ENCODE assay signal across 12 cellular contexts in the genomic region with DNA sequence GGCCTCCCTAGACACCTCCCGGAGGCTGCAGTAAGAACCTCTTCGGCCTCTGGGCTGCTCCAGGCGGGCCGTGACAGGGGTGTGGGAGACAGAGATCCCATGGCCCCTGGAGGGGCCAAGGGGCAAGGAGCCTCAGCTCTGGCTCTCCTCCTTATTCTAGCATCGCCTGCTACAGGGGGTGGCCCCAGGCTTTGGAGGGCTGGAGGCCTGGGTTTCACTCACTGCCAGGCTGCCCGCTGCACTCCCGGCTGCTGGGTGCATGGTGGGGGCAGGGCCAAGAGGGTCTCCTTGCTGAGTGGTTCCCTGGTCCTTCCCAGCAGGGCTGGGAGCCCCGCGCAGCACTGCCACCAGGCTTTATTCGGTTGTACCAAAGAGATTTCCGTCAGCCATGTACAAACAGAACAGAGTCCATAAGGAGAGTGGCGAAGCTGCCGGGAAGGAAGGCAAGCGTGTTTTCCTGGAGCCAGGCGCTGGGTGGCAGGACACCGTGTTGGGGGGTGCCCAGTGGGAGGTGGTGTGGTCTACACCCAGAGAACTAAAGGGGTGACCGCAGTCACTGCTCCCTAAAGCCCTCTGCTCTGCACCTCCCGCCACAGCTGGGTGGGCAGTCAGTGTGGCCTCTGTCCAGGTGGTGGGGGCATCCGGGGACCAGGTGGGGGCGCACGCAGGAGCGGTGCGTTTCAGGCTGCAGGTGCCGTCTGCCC. TPM values are rescaled to one million over a fixed set of nuclear protein-coding genes. Genes with fewer than 3 reads are reported as not detected.
DNase-seq lines count a peak whose midpoint lies in the region; TF ChIP-seq lines count a peak whose summit lies in the region.
"Had no signal": no experiment of that assay in that cellular context is flagged by ENCODE, and none has a peak within 500 bp of the region (broad histone marks: within the 10 kb centered on the region; RNA-seq: fewer than 3 reads in every experiment).

No MANE protein-coding gene starts in this region.

- H4K20me1 ChIP-seq in BLaER1 = peaks cover 82% of the 10 kb centered on the region

- CTCF ChIA-PET in RWPE1 (lab: Yijun Ruan, JAX) = no interaction called here

- peaks cover 43% of the 10 kb centered on the region for H3K27me3 ChIP-seq in BLaER1

- peaks cover 7% of the 10 kb centered on the region for H3K4me1 Mint-ChIP-seq in type B pancreatic cell (ENCODE audit: unreplicated experiment)

- peaks cover 12% of the 10 kb centered on the region for H3K36me3 Mint-ChIP-seq in type B pancreatic cell

- peak overlapping the region; percentile 76 for H3K4me2 ChIP-seq in BLaER1

- no peak for DNase-seq in RWPE1 (ENCODE audit: low spot score)
- no peak for DNase-seq in type B pancreatic cell (ENCODE audit: extremely low spot score, unreplicated experiment)
- DNase-seq in COLO829 (ENCODE audit: low spot score) = no peak
- DNase-seq: CD4-positive, CD25-positive, alpha-beta regulatory T cell; DMS79; Karpas-422; NCI-H187 treated with DMSO at 0.1 percent for 48 hours; NCI-H446 treated with DMSO at 0.1 percent for 48 hours; NCI-H748 treated with DMSO at 0.1 percent for 48 hours; SHP77 treated with DMSO at 0.1 percent for 48 hours had no signal

- H3K27me3 Mint-ChIP-seq in type B pancreatic cell = peaks cover 9% of the 10 kb centered on the region

- no peaks in the 10 kb centered on the region for H3K9me3 Mint-ChIP-seq in type B pancreatic cell
- H3K9me3 Mint-ChIP-seq: CD4-positive, CD25-positive, alpha-beta regulatory T cell had no signal

- POLR2A ChIA-PET in RWPE1 (lab: Yijun Ruan, JAX; ENCODE audit: low non-redundant PET) = no interaction called here

- no peaks in the 10 kb centered on the region for H3K9me3 ChIP-seq in BLaER1
- H3K9me3 ChIP-seq: HAP-1 had no signal

- TF ChIP-seq CTCF in RWPE1 (conservative IDR thresholded peaks at IDR 0.05; ENCODE audit: low read depth) = no peak
- TF ChIP-seq CTCF in type B pancreatic cell (conservative IDR thresholded peaks at IDR 0.05) = no peak

- no peak overlapping the region for H3K4me3 Mint-ChIP-seq in type B pancreatic cell
- H3K4me3 Mint-ChIP-seq: CD4-positive, CD25-positive, alpha-beta regulatory T cell had no signal

- H3K27ac ChIP-seq in BLaER1 = no peak overlapping the region
- H3K27ac ChIP-seq in RWPE1 = peak overlapping the region; percentile 98

- H3K36me3 ChIP-seq in BLaER1 = peaks cover 88% of the 10 kb centered on the region

- no peak overlapping the region for H3K27ac Mint-ChIP-seq in type B pancreatic cell
- H3K27ac Mint-ChIP-seq: CD4-positive, CD25-positive, alpha-beta regulatory T cell had no signal

- peaks cover 50% of the 10 kb centered on the region for H3K4me1 ChIP-seq in BLaER1
- H3K4me1 ChIP-seq: HAP-1 had no signal

- H3K4me3 ChIP-seq in BLaER1 = no peak overlapping the region
- H3K4me3 ChIP-seq: HAP-1 had no signal

- H3K9ac ChIP-seq in BLaER1 = no peak overlapping the region

RNA-seq across cellular contexts. Expression of gene NPB, which starts 2.0 kb away (rescaled TPM):
- total RNA-seq in type B pancreatic cell (ENCODE audit: low replicate concordance) = 0.64 and 2.5 TPM in 2 replicates
- total RNA-seq: CD4-positive, CD25-positive, alpha-beta regulatory T cell had no signal

RNA-seq across cellular contexts. Expression of gene PCYT2, which starts 7.2 kb away (rescaled TPM):
- 46.8 and 50.4 TPM in 2 replicates for total RNA-seq in type B pancreatic cell (ENCODE audit: low replicate concordance)

RNA-seq across cellular contexts. Expression of gene ANAPC11, which starts 12.5 kb away (rescaled TPM):
- 136 and 140 TPM in 2 replicates for total RNA-seq in type B pancreatic cell (ENCODE audit: low replicate concordance)

RNA-seq across cellular contexts. Expression of gene ALYREF, which starts 12.7 kb away (rescaled TPM):
- 102 and 124 TPM in 2 replicates for total RNA-seq in type B pancreatic cell (ENCODE audit: low replicate concordance)

RNA-seq across cellular contexts. Expression of gene SIRT7, which starts 13.9 kb away (rescaled TPM):
- total RNA-seq in type B pancreatic cell (ENCODE audit: low replicate concordance) = 29.9 and 46.0 TPM in 2 replicates
